ENCODE assay signal across 14 cellular contexts in genomic region chr3:26962419-26963355, GRCh38.
DNase-seq lines count a peak whose midpoint lies in the region; ATAC-seq and TF ChIP-seq lines count a peak whose summit lies in the region.
"Had no signal": no experiment of that assay in that cellular context is flagged by ENCODE, and none has a peak within 500 bp of the region (broad histone marks: within the 10 kb centered on the region; RNA-seq: fewer than 3 reads in every experiment).

No MANE protein-coding gene starts in this region.

- TF ChIP-seq EP300 in gastroesophageal sphincter (IDR thresholded peaks at IDR 0.05) = no peak

- H3K36me3 Mint-ChIP-seq in stimulated activated naive B cell treated with anti-CD40 and anti-IgM and Interleukin-4, amounts not matched to agents 10 μg/mL and 1 μg/mL and 100 μg/mL, for 72 hours = no peaks in the 10 kb centered on the region
- H3K36me3 Mint-ChIP-seq: activated naive CD8-positive, alpha-beta T cell had no signal

- H3K4me3 ChIP-seq in gastroesophageal sphincter = peak overlapping the region in 1 of 2 donors; percentile 5
- no peak overlapping the region for H3K4me3 ChIP-seq in breast epithelium
- H3K4me3 ChIP-seq: GM23338 had no signal

- no peaks in the 10 kb centered on the region for H3K27me3 Mint-ChIP-seq in stimulated activated naive B cell treated with anti-CD40 and anti-IgM and Interleukin-4, amounts not matched to agents 10 μg/mL and 1 μg/mL and 100 μg/mL, for 72 hours
- H3K27me3 Mint-ChIP-seq: activated naive CD8-positive, alpha-beta T cell had no signal

- ATAC-seq in GM18868 (IDR thresholded peaks at IDR 0.05; ENCODE audit: unreplicated experiment) (peak; percentile 97), GM21526 (IDR thresholded peaks at IDR 0.05; ENCODE audit: low FRiP score, unreplicated experiment) (peak; percentile 96), HG03108 (IDR thresholded peaks at IDR 0.05; ENCODE audit: unreplicated experiment) (peak; percentile 80), gastroesophageal sphincter (peak; percentile 48)
- no peak for ATAC-seq in stimulated activated naive B cell treated with anti-CD40 and anti-IgM and Interleukin-4, amounts not matched to agents 10 μg/mL and 1 μg/mL and 100 μg/mL, for 72 hours (replicated peaks)
- ATAC-seq: GM23338 had no signal

- WGBS in gastroesophageal sphincter (ENCODE audit: low coverage in 1 of 2), 2 donors = 36 to 80% methylated on average over 4 of the region's 6 CpGs

- TF ChIP-seq POLR2A in gastroesophageal sphincter (IDR thresholded peaks at IDR 0.05) = no peak
- TF ChIP-seq POLR2A in breast epithelium (IDR thresholded peaks at IDR 0.05) = no peak

- no peaks in the 10 kb centered on the region for H3K27me3 ChIP-seq in gastroesophageal sphincter
- H3K27me3 ChIP-seq in breast epithelium = no peaks in the 10 kb centered on the region

- H3K4me1 Mint-ChIP-seq in stimulated activated naive B cell treated with anti-CD40 and anti-IgM and Interleukin-4, amounts not matched to agents 10 μg/mL and 1 μg/mL and 100 μg/mL, for 72 hours = no peaks in the 10 kb centered on the region
- H3K4me1 Mint-ChIP-seq: GM23338, WTC11 had no signal

- H3K36me3 ChIP-seq in gastroesophageal sphincter (no peaks in the 10 kb centered on the region), breast epithelium (no peaks in the 10 kb centered on the region)

- H3K4me1 ChIP-seq in gastroesophageal sphincter = peaks cover 0 to 14% (median 0%) of the 10 kb centered on the region in 3 donors
- no peaks in the 10 kb centered on the region for H3K4me1 ChIP-seq in breast epithelium

- H3K27ac Mint-ChIP-seq in stimulated activated naive B cell treated with anti-CD40 and anti-IgM and Interleukin-4, amounts not matched to agents 10 μg/mL and 1 μg/mL and 100 μg/mL, for 72 hours = no peak overlapping the region
- H3K27ac Mint-ChIP-seq: activated naive CD8-positive, alpha-beta T cell; GM23338; WTC11 had no signal

- no peaks in the 10 kb centered on the region for H3K9me3 ChIP-seq in gastroesophageal sphincter
- H3K9me3 ChIP-seq in breast epithelium = no peaks in the 10 kb centered on the region

- TF ChIP-seq CTCF in gastroesophageal sphincter (IDR thresholded peaks at IDR 0.05) = no peak
- no peak for TF ChIP-seq CTCF in breast epithelium (IDR thresholded peaks at IDR 0.05)

- no peak overlapping the region for H3K4me3 Mint-ChIP-seq in stimulated activated naive B cell treated with anti-CD40 and anti-IgM and Interleukin-4, amounts not matched to agents 10 μg/mL and 1 μg/mL and 100 μg/mL, for 72 hours
- H3K4me3 Mint-ChIP-seq: activated naive CD8-positive, alpha-beta T cell; GM23338; WTC11 had no signal

- H3K9me3 Mint-ChIP-seq in stimulated activated naive B cell treated with anti-CD40 and anti-IgM and Interleukin-4, amounts not matched to agents 10 μg/mL and 1 μg/mL and 100 μg/mL, for 72 hours = peaks cover 5 to 6% of the 10 kb centered on the region in 2 donors

- intact Hi-C loops in breast epithelium (cut with DNase I; ENCODE audit: low total_unique reads) = no loop called here

- DNase-seq in NCI-H2029 treated with DMSO at 0.1 percent for 48 hours (lab: John Stamatoyannopoulos, UW) = no peak
- no peak for DNase-seq in stimulated activated naive B cell treated with anti-CD40 and anti-IgM and Interleukin-4, amounts not matched to agents 10 μg/mL and 1 μg/mL and 100 μg/mL, for 72 hours
- DNase-seq in breast epithelium (ENCODE audit: low spot score in 2 of 2) = no peak
- no peak for DNase-seq in SIG-M5 treated with dmso at 0.1 percent for 504 hours (lab: John Stamatoyannopoulos, UW; ENCODE audit: unreplicated experiment)
- DNase-seq: DMS 273 treated with DMSO at 0.1 percent for 48 hours, hypothalamus, NCI-H1092 had no signal

- H3K27ac ChIP-seq in gastroesophageal sphincter = peak overlapping the region in 1 of 4 donors; percentile 26
- H3K27ac ChIP-seq in breast epithelium = no peak overlapping the region

Comparison
In these comparisons a context has a peak if more than half of its experiments do, and no peak if none do; other contexts are left out.
1. ATAC-seq: peak in GM18868 (single experiment), GM21526 (single experiment), HG03108 (single experiment) and gastroesophageal sphincter (single experiment); none in stimulated activated naive B cell treated with anti-CD40 and anti-IgM and Interleukin-4, amounts not matched to agents 10 μg/mL and 1 μg/mL and 100 μg/mL, for 72 hours (0 of 2).